13 cellular contexts compared by ENCODE assay signal in the genomic region with DNA sequence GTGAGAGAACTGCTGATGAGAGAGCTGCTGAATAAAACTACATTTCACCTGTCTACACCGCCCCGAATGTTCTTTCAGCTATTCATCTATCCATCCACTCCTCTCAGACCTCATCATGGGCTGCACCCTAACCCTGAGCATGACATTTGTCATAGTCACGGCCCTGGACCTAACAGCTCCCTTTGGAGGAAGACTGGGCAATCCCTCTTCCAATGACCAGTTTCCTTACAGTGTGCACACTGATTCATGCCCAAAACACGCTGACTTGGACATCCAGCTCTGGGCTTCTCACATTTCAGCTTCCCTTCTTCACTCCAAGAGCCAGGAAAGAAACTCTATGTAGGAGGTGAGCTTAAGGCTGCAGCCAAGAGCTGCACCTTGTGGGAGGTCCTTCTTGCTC. TPM values are rescaled to one million over a fixed set of nuclear protein-coding genes. Genes with fewer than 3 reads are reported as not detected.
DNase-seq lines count a peak whose midpoint lies in the region; ATAC-seq and TF ChIP-seq lines count a peak whose summit lies in the region.
"Had no signal": no experiment of that assay in that cellular context is flagged by ENCODE, and none has a peak within 500 bp of the region (broad histone marks: within the 10 kb centered on the region; RNA-seq: fewer than 3 reads in every experiment).

No MANE protein-coding gene starts in this region.

- H3K4me3 Mint-ChIP-seq in activated T-helper 17 cell treated with anti-CD3 and anti-CD28 coated beads, Interleukin-2, amount 50 U/mL, for 72 hours = no peak overlapping the region
- H3K4me3 Mint-ChIP-seq in CD8-positive, alpha-beta memory T cell = no peak overlapping the region
- H3K4me3 Mint-ChIP-seq in activated CD4-positive, alpha-beta T cell treated with anti-CD3 and anti-CD28 coated beads, Interleukin-2, amount 10 ng/mL, durations not matched to agents 7 days and 5 days = no peak overlapping the region

- DNase-seq in foreskin fibroblast (peak; percentile 90), uterus (peak; percentile 51 to 57)
- DNase-seq in CD8-positive, alpha-beta memory T cell = no peak
- DNase-seq in activated CD4-positive, alpha-beta T cell treated with anti-CD3 and anti-CD28 coated beads, Interleukin-2, amount 10 ng/mL, durations not matched to agents 7 days and 5 days = no peak
- DNase-seq: cerebellar nuclear complex, KG1, NCI-H2171 treated with DMSO at 0.1 percent for 48 hours, sigmoid colon, WERI-Rb-1 had no signal

- H3K4me1 Mint-ChIP-seq in activated T-helper 17 cell treated with anti-CD3 and anti-CD28 coated beads, Interleukin-2, amount 50 U/mL, for 72 hours = peaks cover 42% of the 10 kb centered on the region
- peaks cover 6 to 30% (median 18%) of the 10 kb centered on the region in 3 donors for H3K4me1 Mint-ChIP-seq in CD8-positive, alpha-beta memory T cell
- H3K4me1 Mint-ChIP-seq in activated CD4-positive, alpha-beta T cell treated with anti-CD3 and anti-CD28 coated beads, Interleukin-2, amount 10 ng/mL, durations not matched to agents 7 days and 5 days = peaks cover 17% of the 10 kb centered on the region

- H3K27ac ChIP-seq in HEK293 (ENCODE audit: extremely low read depth, low read depth, low read length) = no peak overlapping the region
- no peak overlapping the region for H3K27ac ChIP-seq in uterus
- H3K27ac ChIP-seq in CD8-positive, alpha-beta memory T cell (ENCODE audit: low read depth, low read length) = no peak overlapping the region
- H3K27ac ChIP-seq: sigmoid colon, WERI-Rb-1 had no signal

- H3K36me3 Mint-ChIP-seq in activated T-helper 17 cell treated with anti-CD3 and anti-CD28 coated beads, Interleukin-2, amount 50 U/mL, for 72 hours (ENCODE audit: low read depth) = peaks cover 19% of the 10 kb centered on the region
- H3K36me3 Mint-ChIP-seq in CD8-positive, alpha-beta memory T cell = peaks cover 0 to 14% (median 2%) of the 10 kb centered on the region in 3 donors
- no peaks in the 10 kb centered on the region for H3K36me3 Mint-ChIP-seq in activated CD4-positive, alpha-beta T cell treated with anti-CD3 and anti-CD28 coated beads, Interleukin-2, amount 10 ng/mL, durations not matched to agents 7 days and 5 days (ENCODE audit: low read depth)

- H3K36me3 ChIP-seq in HEK293 (ENCODE audit: control insufficient read depth in 2 of 2, insufficient read depth in 1 of 2, low read length in 2 of 2) (peaks cover 0 to under 1% of the 10 kb centered on the region in 2 experiments; a peak in 1 of 3 replicates), uterus (no peaks in the 10 kb centered on the region)
- no peaks in the 10 kb centered on the region for H3K36me3 ChIP-seq in CD8-positive, alpha-beta memory T cell (ENCODE audit: insufficient read depth, low read length)
- H3K36me3 ChIP-seq: sigmoid colon, WERI-Rb-1 had no signal

- intact Hi-C loops in uterus (cut with DNase I; ENCODE audit: low total_unique reads) = no loop called here

- no peaks in the 10 kb centered on the region for H3K27me3 ChIP-seq in uterus
- no peaks in the 10 kb centered on the region for H3K27me3 ChIP-seq in CD8-positive, alpha-beta memory T cell (ENCODE audit: insufficient read depth, low read length, poor library complexity, severe bottlenecking)
- H3K27me3 ChIP-seq: sigmoid colon had no signal

- CTCF ChIA-PET in HEK293 (lab: Yijun Ruan, JAX) = interaction anchor here (0.8 to 3.2 kb wide), 9 partner anchors 9 to 127 kb away, joined by 3 to 23 read pairs (median 4); a partner anchor contains a TSS
- CTCF ChIA-PET in CD8-positive, alpha-beta memory T cell (lab: Charles Lee) = interaction anchor here (0.7 to 2.1 kb wide), 5 partner anchors 17 to 358 kb away, joined by 3 to 8 read pairs (median 4); a partner anchor contains a TSS
- CTCF ChIA-PET in activated CD4-positive, alpha-beta T cell treated with anti-CD3 and anti-CD28 coated beads, Interleukin-2, amount 10 ng/mL, durations not matched to agents 7 days and 5 days (lab: Charles Lee) = interaction anchor here (1.0 to 3.8 kb wide), 5 partner anchors 14 to 127 kb away, joined by 3 to 16 read pairs (median 3); a partner anchor contains a TSS

- no peaks in the 10 kb centered on the region for H3K4me1 ChIP-seq in HEK293 (ENCODE audit: control insufficient read depth, insufficient read depth, low read length)
- H3K4me1 ChIP-seq in uterus = no peaks in the 10 kb centered on the region
- H3K4me1 ChIP-seq in CD8-positive, alpha-beta memory T cell (ENCODE audit: insufficient read depth, low read length) = peaks cover 11% of the 10 kb centered on the region

- POLR2A ChIA-PET in HEK293 (lab: Yijun Ruan, JAX) = interaction anchor here (0.5 to 4.4 kb wide), 6 partner anchors 11 to 54 kb away, joined by 3 to 83 read pairs (median 4); no protein-coding TSS in a partner anchor
- POLR2A ChIA-PET in CD8-positive, alpha-beta memory T cell (lab: Charles Lee) = interaction anchor here (0.8 to 1.0 kb wide), 2 partner anchors 42 to 145 kb away, joined by 3 read pairs; a partner anchor contains a TSS
- POLR2A ChIA-PET in activated CD4-positive, alpha-beta T cell treated with anti-CD3 and anti-CD28 coated beads, Interleukin-2, amount 10 ng/mL, durations not matched to agents 7 days and 5 days (lab: Charles Lee) = no interaction called here

- no peak for ATAC-seq in activated T-helper 17 cell treated with anti-CD3 and anti-CD28 coated beads, Interleukin-2, amount 50 U/mL, for 72 hours (replicated peaks)
- ATAC-seq in GM21786 (IDR thresholded peaks at IDR 0.05; ENCODE audit: unreplicated experiment) = no peak

- TF ChIP-seq CTCF in HEK293 (tag by site-specific recombination; IDR thresholded peaks at IDR 0.05) = no peak
- no peak for TF ChIP-seq CTCF in foreskin fibroblast (IDR thresholded peaks at IDR 0.05; ENCODE audit: low read depth, low read length)
- no peak for TF ChIP-seq CTCF in uterus (IDR thresholded peaks at IDR 0.05)

- no peaks in the 10 kb centered on the region for H3K9me3 Mint-ChIP-seq in activated T-helper 17 cell treated with anti-CD3 and anti-CD28 coated beads, Interleukin-2, amount 50 U/mL, for 72 hours
- peaks cover 0 to 2% (median 0%) of the 10 kb centered on the region in 5 donors for H3K9me3 Mint-ChIP-seq in CD8-positive, alpha-beta memory T cell
- peaks cover 4% of the 10 kb centered on the region for H3K9me3 Mint-ChIP-seq in activated CD4-positive, alpha-beta T cell treated with anti-CD3 and anti-CD28 coated beads, Interleukin-2, amount 10 ng/mL, durations not matched to agents 7 days and 5 days

- H3K9me3 ChIP-seq in HEK293 (ENCODE audit: control insufficient read depth, insufficient read depth, low read depth, low read length) = no peaks in the 10 kb centered on the region
- no peaks in the 10 kb centered on the region for H3K9me3 ChIP-seq in uterus
- no peaks in the 10 kb centered on the region for H3K9me3 ChIP-seq in CD8-positive, alpha-beta memory T cell (ENCODE audit: low read length)
- H3K9me3 ChIP-seq: sigmoid colon had no signal

- H3K4me3 ChIP-seq in HEK293 (ENCODE audit: low read depth, low read length) (no peak overlapping the region), foreskin fibroblast (ENCODE audit: low read depth in 1 of 2, low read length in 2 of 2) (no peak overlapping the region), uterus (no peak overlapping the region)
- no peak overlapping the region for H3K4me3 ChIP-seq in CD8-positive, alpha-beta memory T cell (ENCODE audit: low read length)
- H3K4me3 ChIP-seq: lung, sigmoid colon had no signal

- H3K27me3 Mint-ChIP-seq in activated T-helper 17 cell treated with anti-CD3 and anti-CD28 coated beads, Interleukin-2, amount 50 U/mL, for 72 hours = no peaks in the 10 kb centered on the region
- H3K27me3 Mint-ChIP-seq in CD8-positive, alpha-beta memory T cell = peaks cover 0 to 3% of the 10 kb centered on the region in 2 donors
- no peaks in the 10 kb centered on the region for H3K27me3 Mint-ChIP-seq in activated CD4-positive, alpha-beta T cell treated with anti-CD3 and anti-CD28 coated beads, Interleukin-2, amount 10 ng/mL, durations not matched to agents 7 days and 5 days

- H3K27ac Mint-ChIP-seq in activated T-helper 17 cell treated with anti-CD3 and anti-CD28 coated beads, Interleukin-2, amount 50 U/mL, for 72 hours = peak overlapping the region; percentile 22
- H3K27ac Mint-ChIP-seq in CD8-positive, alpha-beta memory T cell = peak overlapping the region in 1 of 8 donors; percentile 96
- H3K27ac Mint-ChIP-seq in activated CD4-positive, alpha-beta T cell treated with anti-CD3 and anti-CD28 coated beads, Interleukin-2, amount 10 ng/mL, durations not matched to agents 7 days and 5 days = no peak overlapping the region

- no peak for TF ChIP-seq POLR2A in uterus (IDR thresholded peaks at IDR 0.05)

TF ChIP-seq in HEK293, 187 proteins besides CTCF, POLR2A, EP300 and RAD21:
- TF ChIP-seq KLF16 (tag by site-specific recombination; IDR thresholded peaks at IDR 0.05) (no peak), ZNF747 (tag by site-specific recombination; IDR thresholded peaks at IDR 0.05) (no peak), KLF8 (tag by site-specific recombination; IDR thresholded peaks at IDR 0.05) (no peak), GLIS1 (tag by site-specific recombination; IDR thresholded peaks at IDR 0.05) (peak; percentile 34; the same call in 1 of the 2 replicates)
TF ChIP-seq in HEK293: peak in this region for 1.

RNA-seq across cellular contexts. Expression of a gene that starts 41.8 kb away (rescaled TPM):
- total RNA-seq in activated T-helper 17 cell treated with anti-CD3 and anti-CD28 coated beads, Interleukin-2, amount 50 U/mL, for 72 hours = 1 to 10 TPM; 1.7 to 2.5 TPM
- 10 to 100 TPM; 19.1 to 33.2 (median 25.7) TPM for total RNA-seq in uterus
- total RNA-seq in CD8-positive, alpha-beta memory T cell = 1 to 10 TPM; 1.9 to 2.3 TPM
- 1.9 TPM for polyA plus RNA-seq in CD8-positive, alpha-beta memory T cell
- total RNA-seq in activated CD4-positive, alpha-beta T cell treated with anti-CD3 and anti-CD28 coated beads, Interleukin-2, amount 10 ng/mL, durations not matched to agents 7 days and 5 days = 1 to 10 TPM; 2.1 to 2.2 TPM

Comparison
In these comparisons a context has a peak if more than half of its experiments do, and no peak if none do; other contexts are left out.
1. DNase-seq: peak in foreskin fibroblast (2 of 2) and uterus (2 of 2); none in CD8-positive, alpha-beta memory T cell (0 of 5) and activated CD4-positive, alpha-beta T cell treated with anti-CD3 and anti-CD28 coated beads, Interleukin-2, amount 10 ng/mL, durations not matched to agents 7 days and 5 days (single experiment).
2. RNA of a gene that starts 41.8 kb away (total RNA-seq): 19.1 to 33.2 TPM in uterus; 1.7 to 2.5 TPM in activated T-helper 17 cell treated with anti-CD3 and anti-CD28 coated beads, Interleukin-2, amount 50 U/mL, for 72 hours, 1.9 to 2.3 TPM in CD8-positive, alpha-beta memory T cell and 2.1 to 2.2 TPM in activated CD4-positive, alpha-beta T cell treated with anti-CD3 and anti-CD28 coated beads, Interleukin-2, amount 10 ng/mL, durations not matched to agents 7 days and 5 days; every median in the first group is over 4 times any median in the second.